ENCODE assay signal across 26 cellular contexts in genomic region chr10:59558066-59558465, GRCh38.
"Had no signal": no experiment of that assay in that cellular context is flagged by ENCODE, and none has a peak within 500 bp of the region (broad histone marks: within the 10 kb centered on the region; RNA-seq: fewer than 3 reads in every experiment).

No MANE protein-coding gene starts in this region.

- ATAC-seq: effector memory CD8-positive, alpha-beta T cell; gastrocnemius medialis; left colon; naive thymus-derived CD4-positive, alpha-beta T cell; right lobe of liver had no signal

- H2AFZ ChIP-seq: hepatocyte had no signal

- H3K9me3 ChIP-seq: ascending aorta, gastrocnemius medialis, ovary, right lobe of liver, transverse colon had no signal

- H3K9me3 Mint-ChIP-seq: activated CD4-positive, alpha-beta memory T cell treated with anti-CD3 and anti-CD28 coated beads for 36 hours; activated CD4-positive, alpha-beta T cell treated with anti-CD3 and anti-CD28 coated beads, Interleukin-2, amount 10 ng/mL, durations not matched to agents 24 days and 14 days; activated naive CD4-positive, alpha-beta T cell treated with anti-CD3 and anti-CD28 coated beads, Interleukin-2, amount 10 ng/mL, durations not matched to agents 7 days and 5 days; activated naive CD8-positive, alpha-beta T cell treated with anti-CD3 and anti-CD28 coated beads, Interleukin-2, amount 10 ng/mL, durations not matched to agents 7 days and 5 days; activated T-cell treated with anti-CD3 and anti-CD28 coated beads, Interleukin-2, amount 50 U/mL, for 24 hours had no signal

- DNase-seq: activated CD4-positive, alpha-beta memory T cell treated with anti-CD3 and anti-CD28 coated beads for 36 hours; activated CD4-positive, alpha-beta T cell treated with anti-CD3 and anti-CD28 coated beads, Interleukin-2, amount 10 ng/mL, durations not matched to agents 24 days and 14 days; activated CD4-positive, CD25-positive, alpha-beta regulatory T cell treated with anti-CD3 and anti-CD28 coated beads, Interleukin-2, amount 50 U/mL, for 72 hours; activated CD8-positive, alpha-beta memory T cell treated with anti-CD3 and anti-CD28 coated beads, Interleukin-2, amount 50 U/mL, for 48 hours; activated gamma-delta T cell; activated naive CD4-positive, alpha-beta T cell treated with anti-CD3 and anti-CD28 coated beads, Interleukin-2, amount 10 ng/mL, durations not matched to agents 7 days and 5 days; activated naive CD8-positive, alpha-beta T cell treated with anti-CD3 and anti-CD28 coated beads, Interleukin-2, amount 10 ng/mL, durations not matched to agents 7 days and 5 days; activated T-cell treated with anti-CD3 and anti-CD28 coated beads, Interleukin-2, amount 50 U/mL, for 24 hours; brain microvascular endothelial cell; caudate nucleus; cortex of kidney; effector memory CD8-positive, alpha-beta T cell; erythroblast; gastrocnemius medialis; left colon; midbrain; naive thymus-derived CD4-positive, alpha-beta T cell; ovary; right lobe of liver; stimulated activated CD4-positive, alpha-beta T cell treated with anti-CD3 and anti-CD28 coated beads, Interleukin-2, amount 100 ng/mL, for 48 hours; stimulated activated naive CD4-positive, alpha-beta T cell treated with Interleukin-2 at 50 U/mL for 16 hours; T1000; transverse colon had no signal

- H3K27ac Mint-ChIP-seq: activated CD4-positive, alpha-beta memory T cell treated with anti-CD3 and anti-CD28 coated beads for 36 hours; activated CD4-positive, alpha-beta T cell treated with anti-CD3 and anti-CD28 coated beads, Interleukin-2, amount 10 ng/mL, durations not matched to agents 24 days and 14 days; activated naive CD4-positive, alpha-beta T cell treated with anti-CD3 and anti-CD28 coated beads, Interleukin-2, amount 10 ng/mL, durations not matched to agents 7 days and 5 days; activated naive CD8-positive, alpha-beta T cell treated with anti-CD3 and anti-CD28 coated beads, Interleukin-2, amount 10 ng/mL, durations not matched to agents 7 days and 5 days; activated T-cell treated with anti-CD3 and anti-CD28 coated beads, Interleukin-2, amount 50 U/mL, for 24 hours; effector memory CD8-positive, alpha-beta T cell; naive thymus-derived CD4-positive, alpha-beta T cell; progenitor cell of endocrine pancreas had no signal

- H3K4me3 Mint-ChIP-seq: activated CD4-positive, alpha-beta memory T cell treated with anti-CD3 and anti-CD28 coated beads for 36 hours; activated CD4-positive, alpha-beta T cell treated with anti-CD3 and anti-CD28 coated beads, Interleukin-2, amount 10 ng/mL, durations not matched to agents 24 days and 14 days; activated naive CD4-positive, alpha-beta T cell treated with anti-CD3 and anti-CD28 coated beads, Interleukin-2, amount 10 ng/mL, durations not matched to agents 7 days and 5 days; activated naive CD8-positive, alpha-beta T cell treated with anti-CD3 and anti-CD28 coated beads, Interleukin-2, amount 10 ng/mL, durations not matched to agents 7 days and 5 days; activated T-cell treated with anti-CD3 and anti-CD28 coated beads, Interleukin-2, amount 50 U/mL, for 24 hours; effector memory CD8-positive, alpha-beta T cell; naive thymus-derived CD4-positive, alpha-beta T cell had no signal

- H3K36me3 Mint-ChIP-seq: activated CD4-positive, alpha-beta memory T cell treated with anti-CD3 and anti-CD28 coated beads for 36 hours; activated naive CD4-positive, alpha-beta T cell treated with anti-CD3 and anti-CD28 coated beads, Interleukin-2, amount 10 ng/mL, durations not matched to agents 7 days and 5 days; activated naive CD8-positive, alpha-beta T cell treated with anti-CD3 and anti-CD28 coated beads, Interleukin-2, amount 10 ng/mL, durations not matched to agents 7 days and 5 days; naive thymus-derived CD4-positive, alpha-beta T cell had no signal

- H3K27ac ChIP-seq: ascending aorta, brain microvascular endothelial cell, gastrocnemius medialis, hepatocyte, ovary, right lobe of liver, transverse colon had no signal

- H3K36me3 ChIP-seq: ascending aorta, brain microvascular endothelial cell, gastrocnemius medialis, ovary, right lobe of liver, transverse colon had no signal

- H3K4me1 ChIP-seq: ascending aorta, gastrocnemius medialis, right lobe of liver had no signal

- H3K4me3 ChIP-seq: ascending aorta, gastrocnemius medialis, hepatocyte, ovary, right lobe of liver, transverse colon had no signal

- H3K4me1 Mint-ChIP-seq: activated CD4-positive, alpha-beta T cell treated with anti-CD3 and anti-CD28 coated beads, Interleukin-2, amount 10 ng/mL, durations not matched to agents 24 days and 14 days; activated naive CD4-positive, alpha-beta T cell treated with anti-CD3 and anti-CD28 coated beads, Interleukin-2, amount 10 ng/mL, durations not matched to agents 7 days and 5 days; activated naive CD8-positive, alpha-beta T cell treated with anti-CD3 and anti-CD28 coated beads, Interleukin-2, amount 10 ng/mL, durations not matched to agents 7 days and 5 days; naive thymus-derived CD4-positive, alpha-beta T cell had no signal

- H3K27me3 ChIP-seq: ascending aorta, brain microvascular endothelial cell, gastrocnemius medialis, hepatocyte, ovary, right lobe of liver, transverse colon had no signal

- H3K27me3 Mint-ChIP-seq: activated CD4-positive, alpha-beta T cell treated with anti-CD3 and anti-CD28 coated beads, Interleukin-2, amount 10 ng/mL, durations not matched to agents 24 days and 14 days; activated naive CD4-positive, alpha-beta T cell treated with anti-CD3 and anti-CD28 coated beads, Interleukin-2, amount 10 ng/mL, durations not matched to agents 7 days and 5 days; activated naive CD8-positive, alpha-beta T cell treated with anti-CD3 and anti-CD28 coated beads, Interleukin-2, amount 10 ng/mL, durations not matched to agents 7 days and 5 days had no signal
